1 cellular context compared by ENCODE assay signal in the genomic region with DNA sequence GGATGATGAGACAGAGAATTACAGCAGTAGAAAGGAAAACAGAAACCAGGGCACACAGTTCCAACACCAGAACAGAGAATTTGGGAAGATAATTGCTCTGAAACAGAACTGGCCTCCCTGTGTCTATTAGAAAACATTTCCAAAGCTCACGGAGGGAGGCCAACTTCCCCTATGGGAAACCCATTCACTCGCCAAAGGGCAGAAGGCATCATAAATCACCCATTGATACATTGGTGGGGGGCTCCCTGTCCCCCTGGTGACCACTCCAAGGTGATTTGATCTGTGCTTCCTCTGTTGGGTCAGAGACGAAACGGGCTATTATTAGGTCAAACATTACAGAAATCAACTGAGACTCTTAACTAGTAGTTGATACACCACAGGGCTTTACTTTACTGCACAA.
TF ChIP-seq lines count a peak whose summit lies in the region.

No MANE protein-coding gene starts in this region.

TF ChIP-seq in IMR-90, 13 proteins besides CTCF, POLR2A, EP300 and RAD21:
- TF ChIP-seq, protein P1, sequence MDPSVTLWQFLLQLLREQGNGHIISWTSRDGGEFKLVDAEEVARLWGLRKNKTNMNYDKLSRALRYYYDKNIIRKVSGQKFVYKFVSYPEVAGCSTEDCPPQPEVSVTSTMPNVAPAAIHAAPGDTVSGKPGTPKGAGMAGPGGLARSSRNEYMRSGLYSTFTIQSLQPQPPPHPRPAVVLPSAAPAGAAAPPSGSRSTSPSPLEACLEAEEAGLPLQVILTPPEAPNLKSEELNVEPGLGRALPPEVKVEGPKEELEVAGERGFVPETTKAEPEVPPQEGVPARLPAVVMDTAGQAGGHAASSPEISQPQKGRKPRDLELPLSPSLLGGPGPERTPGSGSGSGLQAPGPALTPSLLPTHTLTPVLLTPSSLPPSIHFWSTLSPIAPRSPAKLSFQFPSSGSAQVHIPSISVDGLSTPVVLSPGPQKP (IDR thresholded peaks at IDR 0.05; ENCODE audit: borderline replicate concordance, low read depth, low read length), result no peak
